17 cellular contexts compared by ENCODE assay signal in genomic region chr20:61497029-61497627, GRCh38.
DNase-seq lines count a peak whose midpoint lies in the region; ATAC-seq and TF ChIP-seq lines count a peak whose summit lies in the region.
"Had no signal": no experiment of that assay in that cellular context is flagged by ENCODE, and none has a peak within 500 bp of the region (broad histone marks: within the 10 kb centered on the region; RNA-seq: fewer than 3 reads in every experiment).

No MANE protein-coding gene starts in this region.

- no peaks in the 10 kb centered on the region for H3K9me3 Mint-ChIP-seq in central memory CD8-positive, alpha-beta T cell

- no peak overlapping the region for H3K9ac ChIP-seq in HUES64 (ENCODE audit: low read depth, low read length)

- no peaks in the 10 kb centered on the region for H4K20me1 ChIP-seq in DOHH2 (ENCODE audit: control insufficient read depth, insufficient read depth, low read depth, low read length)

- intact Hi-C loops in testis (cut with DNase I; ENCODE audit: low total_unique reads), result no loop called here

- H3K4me1 ChIP-seq in DOHH2 (ENCODE audit: control insufficient read depth, low read length) (peaks cover 58% of the 10 kb centered on the region), HUES64 (ENCODE audit: insufficient read depth, low read length) (peaks cover 17% of the 10 kb centered on the region), testis (no peaks in the 10 kb centered on the region), foreskin keratinocyte (peaks cover 4% of the 10 kb centered on the region)
- H3K4me1 ChIP-seq: Peyer's patch had no signal

- peak overlapping the region; percentile 76 for H3K4me2 ChIP-seq in DOHH2 (ENCODE audit: low read length)

- H3K4me3 Mint-ChIP-seq in central memory CD8-positive, alpha-beta T cell, result no peak overlapping the region

- H3K36me3 Mint-ChIP-seq in central memory CD8-positive, alpha-beta T cell (ENCODE audit: insufficient read depth), result no peaks in the 10 kb centered on the region

- no peaks in the 10 kb centered on the region for H3K9me2 ChIP-seq in DOHH2 (replicated peaks; ENCODE audit: control insufficient read depth, low read length)

- 18% methylated on average over 3 of the region's 5 CpGs for WGBS in HUES64
- 50 to 51% methylated on average over 5 of the region's 5 CpGs for WGBS in testis, 2 donors

- no peaks in the 10 kb centered on the region for H3K4me1 Mint-ChIP-seq in central memory CD8-positive, alpha-beta T cell

- H3K9me3 ChIP-seq in DOHH2 (ENCODE audit: control insufficient read depth, insufficient read depth, low read length), result no peaks in the 10 kb centered on the region; the same call in 1 of the 2 replicates
- H3K9me3 ChIP-seq in HUES64 (ENCODE audit: insufficient read depth, low read depth, low read length), result 0 out of 2 replicates have a peak, but pooled peaks cover 2% of the 10 kb centered on the region
- H3K9me3 ChIP-seq in testis, result no peaks in the 10 kb centered on the region
- H3K9me3 ChIP-seq: Peyer's patch had no signal

- no peak for TF ChIP-seq POLR2A in testis (IDR thresholded peaks at IDR 0.05)

- H3K4me3 ChIP-seq in DOHH2 (ENCODE audit: low read length), result peak overlapping the region; percentile 61
- H3K4me3 ChIP-seq in HUES64 (ENCODE audit: low read length), result no peak overlapping the region
- H3K4me3 ChIP-seq in testis, result no peak overlapping the region
- H3K4me3 ChIP-seq: Peyer's patch, SK-N-MC had no signal

- peak overlapping the region; percentile 82 for H3K27ac ChIP-seq in DOHH2 (ENCODE audit: low read depth, low read length)
- H3K27ac ChIP-seq in HUES64 (ENCODE audit: low read depth, low read length), result peak overlapping the region; percentile 69; the same call in 1 of the 2 replicates
- no peak overlapping the region for H3K27ac ChIP-seq in testis
- no peak overlapping the region for H3K27ac ChIP-seq in foreskin keratinocyte
- H3K27ac ChIP-seq: Peyer's patch, SK-N-MC had no signal

- TF ChIP-seq CTCF in DOHH2 (IDR thresholded peaks at IDR 0.05; ENCODE audit: low read depth, low read length, poor library complexity, severe bottlenecking) (no peak), testis (IDR thresholded peaks at IDR 0.05) (no peak), foreskin keratinocyte (conservative IDR thresholded peaks at IDR 0.05) (no peak)

- no peak for DNase-seq in central memory CD8-positive, alpha-beta T cell (ENCODE audit: low spot score in 2 of 2)
- DNase-seq in iPS-NIHi7 (ENCODE audit: extremely low spot score) (peak; percentile 45), DMS114 treated with DMSO at 0.1 percent for 48 hours (lab: John Stamatoyannopoulos, UW; ENCODE audit: unreplicated experiment) (no peak), testis (no peak), foreskin keratinocyte (no peak)
- DNase-seq: COR-L47, Kasumi-1, NCI-H1105 treated with DMSO at 0.1 percent for 48 hours, NCI-H1694 treated with DMSO at 0.1 percent for 48 hours, NCI-H2107, NCI-H2227 treated with DMSO at 0.1 percent for 48 hours, NCI-H524, Peyer's patch, Right ventricle myocardium superior had no signal

- H3K27ac Mint-ChIP-seq in central memory CD8-positive, alpha-beta T cell (ENCODE audit: low read depth), result peak overlapping the region; percentile 8

- no peaks in the 10 kb centered on the region for H3K79me2 ChIP-seq in DOHH2 (ENCODE audit: control insufficient read depth, low read length)

- H3K27me3 Mint-ChIP-seq in central memory CD8-positive, alpha-beta T cell, result peaks cover 14% of the 10 kb centered on the region

- H3K36me3 ChIP-seq in DOHH2 (ENCODE audit: control insufficient read depth, low read length), result no peaks in the 10 kb centered on the region
- no peaks in the 10 kb centered on the region for H3K36me3 ChIP-seq in HUES64 (ENCODE audit: insufficient read depth, low read length)
- H3K36me3 ChIP-seq in testis (ENCODE audit: low read depth, missing control alignments), result no peaks in the 10 kb centered on the region
- H3K36me3 ChIP-seq: Peyer's patch had no signal

- ATAC-seq in central memory CD8-positive, alpha-beta T cell (replicated peaks; ENCODE audit: extremely low read depth, poor library complexity, severe bottlenecking), result no peak
- no peak for ATAC-seq in foreskin keratinocyte

- no peaks in the 10 kb centered on the region for H3K27me3 ChIP-seq in DOHH2 (ENCODE audit: control insufficient read depth, low read length)
- H3K27me3 ChIP-seq in HUES64 (ENCODE audit: insufficient read depth, low read length), result no peaks in the 10 kb centered on the region
- H3K27me3 ChIP-seq in testis, result no peaks in the 10 kb centered on the region
- H3K27me3 ChIP-seq in foreskin keratinocyte, result no peaks in the 10 kb centered on the region
- H3K27me3 ChIP-seq: Peyer's patch had no signal

- no peaks in the 10 kb centered on the region for H3F3A ChIP-seq in DOHH2 (ENCODE audit: control insufficient read depth, insufficient read depth)

Comparison
In these comparisons a context has a peak if more than half of its experiments do, and no peak if none do; other contexts are left out.
1. H3K27ac ChIP-seq: peak in DOHH2 (single experiment) and HUES64 (single experiment); none in testis (0 of 2) and foreskin keratinocyte (single experiment).